In genomic region chr15:84112025-84112424, GRCh38 we compare ENCODE assay signal across 20 cellular contexts.
DNase-seq lines count a peak whose midpoint lies in the region; ATAC-seq and TF ChIP-seq lines count a peak whose summit lies in the region.
"Had no signal": no experiment of that assay in that cellular context is flagged by ENCODE, and none has a peak within 500 bp of the region (broad histone marks: within the 10 kb centered on the region; RNA-seq: fewer than 3 reads in every experiment).

No MANE protein-coding gene starts in this region.

- TF ChIP-seq CTCF in endothelial cell (IDR thresholded peaks at IDR 0.05; ENCODE audit: unreplicated experiment): no peak

- peak; percentile 3 for DNase-seq in Daoy (ENCODE audit: low read depth)
- DNase-seq in LoVo (ENCODE audit: low spot score): peak; percentile 25
- DNase-seq in astrocyte of the hippocampus (ENCODE audit: low read depth, low spot score): peak; percentile 40
- peak; percentile 8 for DNase-seq in glomerular visceral epithelial cell (ENCODE audit: extremely low spot score)
- no peak for DNase-seq in endothelial cell (ENCODE audit: low spot score)
- no peak for DNase-seq in activated gamma-delta T cell treated with Interleukin-2 at 50 U/mL for 16 hours
- DNase-seq in effector memory CD8-positive, alpha-beta T cell: no peak
- DNase-seq: activated effector memory CD4-positive, alpha-beta T cell treated with Interleukin-2 at 50 U/mL for 16 hours; aorta; H7; hippocampal formation; left cardiac atrium; NCI-H2081 treated with DMSO at 0.1 percent for 48 hours; NCI-H748 treated with DMSO at 0.1 percent for 48 hours; occipital lobe; RPMI8226; stimulated activated CD4-positive, alpha-beta T cell treated with anti-CD3 and anti-CD28 coated beads, Interleukin-4, amount 100 ng/mL, for 24 hours; stimulated activated CD8-positive, alpha-beta memory T cell treated with anti-CD3 and anti-CD28 coated beads, Interleukin-4, amount 100 ng/mL, for 48 hours; WERI-Rb-1 had no signal

- peaks cover 3% of the 10 kb centered on the region for H3K4me1 Mint-ChIP-seq in endothelial cell (ENCODE audit: unreplicated experiment)
- no peaks in the 10 kb centered on the region for H3K4me1 Mint-ChIP-seq in effector memory CD8-positive, alpha-beta T cell (ENCODE audit: low read depth in 2 of 2)

- H3K36me3 Mint-ChIP-seq in endothelial cell (ENCODE audit: low read depth, unreplicated experiment): no peaks in the 10 kb centered on the region
- H3K36me3 Mint-ChIP-seq in effector memory CD8-positive, alpha-beta T cell (ENCODE audit: insufficient read depth): no peaks in the 10 kb centered on the region

- H3K4me3 Mint-ChIP-seq in endothelial cell (ENCODE audit: unreplicated experiment): no peak overlapping the region
- no peak overlapping the region for H3K4me3 Mint-ChIP-seq in effector memory CD8-positive, alpha-beta T cell

- H3K27ac Mint-ChIP-seq in endothelial cell (ENCODE audit: unreplicated experiment): no peak overlapping the region
- no peak overlapping the region for H3K27ac Mint-ChIP-seq in effector memory CD8-positive, alpha-beta T cell

- H3K27me3 Mint-ChIP-seq in endothelial cell (ENCODE audit: unreplicated experiment): peaks cover 1% of the 10 kb centered on the region
- peaks cover 35 to 49% of the 10 kb centered on the region in 2 donors for H3K27me3 Mint-ChIP-seq in effector memory CD8-positive, alpha-beta T cell

- ATAC-seq in HG03378 (IDR thresholded peaks at IDR 0.05; ENCODE audit: unreplicated experiment): no peak
- no peak for ATAC-seq in effector memory CD8-positive, alpha-beta T cell (replicated peaks)

- H3K9me3 Mint-ChIP-seq in endothelial cell (ENCODE audit: unreplicated experiment): no peaks in the 10 kb centered on the region
- H3K9me3 Mint-ChIP-seq in effector memory CD8-positive, alpha-beta T cell: no peaks in the 10 kb centered on the region

Comparison
In these comparisons a context has a peak if more than half of its experiments do, and no peak if none do; other contexts are left out.
1. DNase-seq: peak in Daoy (single experiment), LoVo (single experiment), astrocyte of the hippocampus (single experiment) and glomerular visceral epithelial cell (single experiment); none in endothelial cell (single experiment), activated gamma-delta T cell treated with Interleukin-2 at 50 U/mL for 16 hours (single experiment) and effector memory CD8-positive, alpha-beta T cell (0 of 3).